8 cellular contexts compared by ENCODE assay signal in the genomic region with DNA sequence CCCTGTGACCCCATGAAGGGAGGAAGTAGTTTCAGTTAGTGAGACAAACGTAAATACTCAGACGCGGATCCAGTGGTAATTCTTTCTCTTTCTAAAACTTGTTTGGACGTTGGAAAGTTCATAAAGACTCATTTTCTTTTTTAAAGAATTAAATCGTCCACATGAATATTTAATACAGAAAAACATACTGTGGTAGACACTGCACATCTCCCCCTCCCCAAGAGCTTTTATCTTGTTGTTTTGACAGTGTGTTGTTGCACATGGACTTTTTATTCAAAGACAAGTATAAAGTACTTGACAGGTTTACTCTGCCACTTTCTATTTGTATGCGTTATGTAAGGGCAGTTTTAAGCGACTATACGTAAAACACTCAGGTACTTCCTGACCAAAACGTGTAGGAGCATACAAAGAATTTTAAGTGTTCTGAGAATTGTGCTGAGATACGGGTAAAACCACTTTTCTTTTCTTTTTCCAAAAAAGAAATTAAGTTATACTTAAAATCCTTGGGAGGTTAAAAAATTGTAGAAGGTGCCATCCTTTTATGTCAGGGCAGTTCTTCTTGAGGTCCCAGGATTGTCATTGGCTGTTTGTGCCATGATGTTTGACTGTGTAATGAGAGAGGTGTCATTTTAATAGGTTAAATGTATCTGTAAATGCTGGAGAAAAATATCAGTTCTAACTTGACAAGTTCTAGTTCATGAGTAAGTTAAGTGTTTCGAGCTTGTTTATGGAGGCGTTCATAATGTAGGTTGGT. TPM values are rescaled to one million over a fixed set of nuclear protein-coding genes. Genes with fewer than 3 reads are reported as not detected.
DNase-seq lines count a peak whose midpoint lies in the region; ATAC-seq and TF ChIP-seq lines count a peak whose summit lies in the region.

No MANE protein-coding gene starts in this region.

- H4K20me1 ChIP-seq in GM23338 (replicated peaks; ENCODE audit: insufficient read depth): peaks cover 28% of the 10 kb centered on the region
- H4K20me1 ChIP-seq in mammary epithelial cell (ENCODE audit: insufficient read depth, low read length): no peaks in the 10 kb centered on the region

- no peaks in the 10 kb centered on the region for H3K9me2 ChIP-seq in GM23338 (ENCODE audit: insufficient read depth)

- dilution Hi-C loops in mammary epithelial cell (cut with HindIII; ENCODE audit: low sequenced_read_pairs): no loop called here

- no peaks in the 10 kb centered on the region for H3K36me3 Mint-ChIP-seq in GM23338 (ENCODE audit: low read depth)

- H3K27me3 Mint-ChIP-seq in GM23338 (ENCODE audit: insufficient read depth, low read depth, poor library complexity): peaks cover 2% of the 10 kb centered on the region

- peaks cover 32% of the 10 kb centered on the region for H3K4me1 ChIP-seq in GM23338 (ENCODE audit: insufficient read depth)
- H3K4me1 ChIP-seq in mammary epithelial cell (ENCODE audit: insufficient read depth, low read length): peaks cover 6% of the 10 kb centered on the region
- peaks cover 56% of the 10 kb centered on the region for H3K4me1 ChIP-seq in lower lobe of right lung
- H3K4me1 ChIP-seq in thyroid gland: peaks cover 35 to 42% of the 10 kb centered on the region in 2 donors

- H3K4me2 ChIP-seq in GM23338 (peak overlapping the region; percentile 84), mammary epithelial cell (ENCODE audit: insufficient read depth, low read depth, low read length) (peak overlapping the region; percentile 96)

- no peaks in the 10 kb centered on the region for H3K9me3 Mint-ChIP-seq in GM23338

- H3K36me3 ChIP-seq in GM23338 (ENCODE audit: insufficient read depth): no peaks in the 10 kb centered on the region
- no peaks in the 10 kb centered on the region for H3K36me3 ChIP-seq in mammary epithelial cell (ENCODE audit: insufficient read depth, low read length)
- no peaks in the 10 kb centered on the region for H3K36me3 ChIP-seq in lower lobe of right lung
- H3K36me3 ChIP-seq in thyroid gland: no peaks in the 10 kb centered on the region

- H2AFZ ChIP-seq in GM23338 (no peak overlapping the region), mammary epithelial cell (ENCODE audit: low read depth, low read length) (peak overlapping the region; percentile 86)

- H3K4me3 Mint-ChIP-seq in GM23338: peak overlapping the region; percentile 98

- peak overlapping the region; percentile 86 for H3K4me3 ChIP-seq in GM23338
- H3K4me3 ChIP-seq in mammary epithelial cell (replicated peaks in 1 of 3; ENCODE audit: insufficient read depth in 1 of 3, low read depth in 2 of 3, low read length in 3 of 3): peak overlapping the region; percentile 69 to 96 (median 90)
- peak overlapping the region; percentile 81 for H3K4me3 ChIP-seq in lower lobe of right lung
- peak overlapping the region; percentile 90 to 98 (median 96) for H3K4me3 ChIP-seq in thyroid gland (replicated peaks in 1 of 3)

- TSS peak; percentile 26 for BruUV-seq in mammary epithelial cell (replicated peaks; lab: Mats Ljungman, UMichigan)

- CTCF ChIA-PET in mammary epithelial cell (lab: Charles Lee; ENCODE audit: low non-redundant PET): no interaction called here

- no peak for TF ChIP-seq POLR2A in thyroid gland (IDR thresholded peaks at IDR 0.05)

- no peaks in the 10 kb centered on the region for H3K27me3 ChIP-seq in GM23338 (ENCODE audit: insufficient read depth)
- H3K27me3 ChIP-seq in mammary epithelial cell (ENCODE audit: insufficient read depth, low read length): no peaks in the 10 kb centered on the region
- H3K27me3 ChIP-seq in lower lobe of right lung (ENCODE audit: low read depth): no peaks in the 10 kb centered on the region
- no peaks in the 10 kb centered on the region for H3K27me3 ChIP-seq in thyroid gland

- H3K9ac ChIP-seq in mammary epithelial cell (ENCODE audit: insufficient read depth, low read length): peak overlapping the region; percentile 93

- intact Hi-C loops in mammary epithelial cell (cut with micrococcal nuclease) (loop anchor here (1.0 to 10.0 kb wide), 3 partner anchors 66 to 433 kb away; no protein-coding TSS in a partner anchor), lower lobe of right lung (cut with DNase I) (no loop called here), thyroid gland (cut with DNase I) (no loop called here)

- no peaks in the 10 kb centered on the region for H3F3A ChIP-seq in GM23338 (replicated peaks; ENCODE audit: low read depth)

- H3K27ac ChIP-seq in C4-2B (peak overlapping the region; percentile 89), GM23338 (ENCODE audit: low read depth) (peak overlapping the region; percentile 94), mammary epithelial cell (ENCODE audit: insufficient read depth, low read depth, low read length) (peak overlapping the region; percentile 92), lower lobe of right lung (peak overlapping the region; percentile 95), thyroid gland (peak overlapping the region; percentile 98)

- DNase-seq in GM23338 (ENCODE audit: low spot score) (peak; percentile 31), NCI-H748 treated with DMSO at 0.1 percent for 48 hours (lab: John Stamatoyannopoulos, UW) (peak; percentile 71), mammary epithelial cell (peak; percentile 76), lower lobe of right lung (no peak), thyroid gland (no peak)

- H3K9me3 ChIP-seq in mammary epithelial cell (replicated peaks; ENCODE audit: insufficient read depth, low read length): no peaks in the 10 kb centered on the region
- H3K9me3 ChIP-seq in lower lobe of right lung: no peaks in the 10 kb centered on the region
- H3K9me3 ChIP-seq in thyroid gland: no peaks in the 10 kb centered on the region

- H3K79me2 ChIP-seq in GM23338 (replicated peaks; ENCODE audit: insufficient read depth) (peaks cover 86% of the 10 kb centered on the region), mammary epithelial cell (ENCODE audit: insufficient read depth, low read length) (peaks cover 98% of the 10 kb centered on the region)

- in situ Hi-C loops in mammary epithelial cell (cut with MboI; ENCODE audit: low sequenced_read_pairs in 2 of 2): no loop called here

- no peak for ATAC-seq in GM23338
- no peak for ATAC-seq in lower lobe of right lung
- ATAC-seq in HG02610 (IDR thresholded peaks at IDR 0.05; ENCODE audit: unreplicated experiment): no peak
- no peak for ATAC-seq in GM18502 (IDR thresholded peaks at IDR 0.05; ENCODE audit: poor library complexity, unreplicated experiment)

- WGBS in mammary epithelial cell (ENCODE audit: low coverage, missing lambda C conversion rate): 2% methylated on average over 12 of the region's 12 CpGs
- 1% methylated on average over 12 of the region's 12 CpGs for WGBS in thyroid gland, 2 donors

- H3K4me1 Mint-ChIP-seq in GM23338: peaks cover 30% of the 10 kb centered on the region; the same call in 2 of the 3 replicates

- H3K27ac Mint-ChIP-seq in GM23338: peak overlapping the region; percentile 93

- TF ChIP-seq CTCF in C4-2B (conservative IDR thresholded peaks at IDR 0.05) (no peak), GM23338 (conservative IDR thresholded peaks at IDR 0.05; ENCODE audit: low read depth in 2 of 2) (no peak), mammary epithelial cell (conservative IDR thresholded peaks at IDR 0.05 in 1 of 2, IDR thresholded peaks at IDR 0.05 in 1 of 2; ENCODE audit: extremely low read depth in 1 of 2, insufficient read depth in 1 of 2, low read depth in 1 of 2, low read length in 2 of 2) (no peak), lower lobe of right lung (IDR thresholded peaks at IDR 0.05) (no peak), thyroid gland (IDR thresholded peaks at IDR 0.05) (no peak)

TF ChIP-seq in GM23338, 12 proteins besides CTCF, POLR2A, EP300 and RAD21 (continues in another document):
- TF ChIP-seq JUNB (IDR thresholded peaks at IDR 0.05; ENCODE audit: unreplicated experiment) (no peak), EZH2phosphoT487 (IDR thresholded peaks at IDR 0.05; ENCODE audit: unreplicated experiment) (no peak)

RNA-seq across cellular contexts. Expression of a gene that starts 1.3 kb away (rescaled TPM):
- total RNA-seq in GM23338 (2014; rRNA removed; shearing (Covaris generic)): 40.3 and 44.2 TPM in 2 replicates
- 47.1 and 51.4 TPM in 2 replicates for polyA plus RNA-seq in GM23338 (2016; fragmentation: Nextera tagmentation; extraction: Ambion mirVana)
- 10 to 100 TPM; 25.0 to 46.5 TPM for total RNA-seq in mammary epithelial cell
- polyA plus RNA-seq in mammary epithelial cell: 25.1 TPM
- 36.8 TPM for polyA minus RNA-seq in mammary epithelial cell
- total RNA-seq in lower lobe of right lung: 67.3 TPM
- 100 to 1,000 TPM in 1 of 4 donors, 10 to 100 TPM in 3; 62.1 to 145 (median 87.8) TPM for total RNA-seq in thyroid gland

Comparison
In these comparisons a context has a peak if more than half of its experiments do, and no peak if none do; other contexts are left out.
1. DNase-seq: peak in GM23338 (single experiment), NCI-H748 treated with DMSO at 0.1 percent for 48 hours (single experiment) and mammary epithelial cell (single experiment); none in lower lobe of right lung (single experiment) and thyroid gland (0 of 2).
2. Peak in every context shown above with its lines, with median percentiles within 50 percentile points of each other: H3K27ac ChIP-seq and H3K4me3 ChIP-seq.